Comparison of ENCODE assay signal across 16 cellular contexts in the genomic region with DNA sequence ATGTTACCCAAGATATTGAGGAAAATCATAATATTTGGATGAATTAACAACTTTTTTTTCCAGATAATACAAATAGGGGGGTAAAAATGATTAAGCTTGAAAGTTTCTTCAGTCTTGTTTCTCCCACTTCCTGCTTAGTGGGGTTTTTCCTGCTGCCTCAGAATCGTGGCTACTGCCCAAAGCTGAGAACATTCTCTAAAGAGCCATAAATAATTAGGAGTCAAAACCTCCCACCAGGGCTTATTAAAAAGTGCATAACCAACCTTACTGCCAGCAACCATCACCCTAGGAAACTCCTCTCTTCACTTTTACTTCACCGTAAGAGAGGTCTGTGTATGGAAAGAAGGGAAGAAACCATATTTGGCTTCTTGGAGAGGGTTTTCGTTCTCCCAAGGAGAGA. TPM values are rescaled to one million over a fixed set of nuclear protein-coding genes. Genes with fewer than 3 reads are reported as not detected.
DNase-seq lines count a peak whose midpoint lies in the region; ATAC-seq and TF ChIP-seq lines count a peak whose summit lies in the region.
"Had no signal": no experiment of that assay in that cellular context is flagged by ENCODE, and none has a peak within 500 bp of the region (broad histone marks: within the 10 kb centered on the region; RNA-seq: fewer than 3 reads in every experiment).

No MANE protein-coding gene starts in this region.

- H3F3A ChIP-seq in neural cell (ENCODE audit: insufficient read depth, low read length, poor library complexity, severe bottlenecking) = no peaks in the 10 kb centered on the region

- H2AFZ ChIP-seq in neural cell (ENCODE audit: low read depth, low read length) = no peak overlapping the region

- peaks cover 21% of the 10 kb centered on the region for H3K4me1 Mint-ChIP-seq in endothelial cell (ENCODE audit: unreplicated experiment)
- H3K4me1 Mint-ChIP-seq in activated CD8-positive, alpha-beta memory T cell treated with anti-CD3 and anti-CD28 coated beads, Interleukin-2, amount 10 ng/mL, durations not matched to agents 7 days and 5 days = no peaks in the 10 kb centered on the region
- H3K4me1 Mint-ChIP-seq in T-cell = peaks cover 2 to 5% (median 3%) of the 10 kb centered on the region in 3 donors

- H3K27ac Mint-ChIP-seq in endothelial cell (ENCODE audit: unreplicated experiment) = peak overlapping the region; percentile 79
- H3K27ac Mint-ChIP-seq in activated CD8-positive, alpha-beta memory T cell treated with anti-CD3 and anti-CD28 coated beads, Interleukin-2, amount 10 ng/mL, durations not matched to agents 7 days and 5 days = no peak overlapping the region
- no peak overlapping the region for H3K27ac Mint-ChIP-seq in T-cell

- no peaks in the 10 kb centered on the region for H3K9me2 ChIP-seq in neural cell (ENCODE audit: insufficient read depth, low read length)

- no peak overlapping the region for H3K9ac ChIP-seq in neural cell (ENCODE audit: low read length)

- H3K9me3 Mint-ChIP-seq in endothelial cell (ENCODE audit: unreplicated experiment) (no peaks in the 10 kb centered on the region), T-cell (no peaks in the 10 kb centered on the region)
- no peaks in the 10 kb centered on the region for H3K9me3 Mint-ChIP-seq in activated CD8-positive, alpha-beta memory T cell treated with anti-CD3 and anti-CD28 coated beads, Interleukin-2, amount 10 ng/mL, durations not matched to agents 7 days and 5 days (ENCODE audit: low read depth)
- H3K9me3 Mint-ChIP-seq: naive B cell had no signal

- H3K36me3 Mint-ChIP-seq in endothelial cell (ENCODE audit: low read depth, unreplicated experiment) (peaks cover 2% of the 10 kb centered on the region), T-cell (no peaks in the 10 kb centered on the region)
- H3K36me3 Mint-ChIP-seq in activated CD8-positive, alpha-beta memory T cell treated with anti-CD3 and anti-CD28 coated beads, Interleukin-2, amount 10 ng/mL, durations not matched to agents 7 days and 5 days = no peaks in the 10 kb centered on the region
- H3K36me3 Mint-ChIP-seq: naive B cell had no signal

- no peaks in the 10 kb centered on the region for H4K20me1 ChIP-seq in neural cell (ENCODE audit: insufficient read depth)

- H3K4me3 Mint-ChIP-seq in endothelial cell (ENCODE audit: unreplicated experiment) (no peak overlapping the region), T-cell (no peak overlapping the region)
- no peak overlapping the region for H3K4me3 Mint-ChIP-seq in activated CD8-positive, alpha-beta memory T cell treated with anti-CD3 and anti-CD28 coated beads, Interleukin-2, amount 10 ng/mL, durations not matched to agents 7 days and 5 days
- H3K4me3 Mint-ChIP-seq: naive B cell had no signal

- TF ChIP-seq CTCF in endothelial cell (IDR thresholded peaks at IDR 0.05; ENCODE audit: unreplicated experiment) (no peak), neural cell (IDR thresholded peaks at IDR 0.05; ENCODE audit: poor library complexity, severe bottlenecking) (no peak), GM10266 (IDR thresholded peaks at IDR 0.05; ENCODE audit: control insufficient read depth, insufficient read depth, low read depth, missing control alignments) (no peak)

- H3K27ac ChIP-seq in neural cell (ENCODE audit: low read length) = peak overlapping the region; percentile 69

- POLR2A ChIA-PET in T-cell (lab: Charles Lee) = no interaction called here

- H3K4me3 ChIP-seq in neural cell (ENCODE audit: low read length) = no peak overlapping the region

- H3K4me2 ChIP-seq in neural cell (ENCODE audit: low read length) = no peak overlapping the region

- DNase-seq in A172 (ENCODE audit: low spot score) = peak; percentile 54
- DNase-seq in NCI-H69 (lab: John Stamatoyannopoulos, UW) = peak; percentile 50
- DNase-seq in endothelial cell (ENCODE audit: low spot score) = no peak
- no peak for DNase-seq in activated CD8-positive, alpha-beta memory T cell treated with anti-CD3 and anti-CD28 coated beads, Interleukin-2, amount 10 ng/mL, durations not matched to agents 7 days and 5 days
- no peak for DNase-seq in NK-92 treated with Interleukin-12 subunit alpha and Interleukin-12 subunit beta, amount 100 ng/mL, for 24 hours (lab: John Stamatoyannopoulos, UW)
- no peak for DNase-seq in GM10266 (ENCODE audit: extremely low spot score)
- DNase-seq in T-cell = no peak
- DNase-seq: activated CD4-positive, alpha-beta T cell treated with anti-CD3 and anti-CD28 coated beads for 4 hours; activated effector memory CD4-positive, alpha-beta T cell treated with anti-CD3 and anti-CD28 coated beads, Interleukin-2, amount 50 U/mL, for 16 hours; GF-D8; HCEC 1CT; naive B cell; SIG-M5; stimulated activated CD4-positive, alpha-beta T cell treated with anti-CD3 and anti-CD28 coated beads, Interleukin-1b, Interleukin-23, amount 100 ng/mL, for 48 hours; stimulated activated naive CD4-positive, alpha-beta T cell had no signal

- H3K27me3 Mint-ChIP-seq in endothelial cell (ENCODE audit: unreplicated experiment) = no peaks in the 10 kb centered on the region
- peaks cover 3% of the 10 kb centered on the region for H3K27me3 Mint-ChIP-seq in activated CD8-positive, alpha-beta memory T cell treated with anti-CD3 and anti-CD28 coated beads, Interleukin-2, amount 10 ng/mL, durations not matched to agents 7 days and 5 days
- H3K27me3 Mint-ChIP-seq in T-cell = peaks cover 4 to 8% of the 10 kb centered on the region in 2 donors
- H3K27me3 Mint-ChIP-seq: naive B cell had no signal

- TF ChIP-seq EP300 in neural cell (conservative IDR thresholded peaks at IDR 0.05; ENCODE audit: poor library complexity, severe bottlenecking) = no peak

- H3K36me3 ChIP-seq in neural cell (ENCODE audit: insufficient read depth, low read length) = peaks cover 7% of the 10 kb centered on the region

- no peak for ATAC-seq in activated CD8-positive, alpha-beta memory T cell treated with anti-CD3 and anti-CD28 coated beads, Interleukin-2, amount 10 ng/mL, durations not matched to agents 7 days and 5 days
- no peak for ATAC-seq in T-cell (replicated peaks in 1 of 4)

- no peak for TF ChIP-seq RAD21 in neural cell (conservative IDR thresholded peaks at IDR 0.05)

- no peaks in the 10 kb centered on the region for H3K27me3 ChIP-seq in neural cell (ENCODE audit: insufficient read depth, low read depth, low read length)

- H3K79me2 ChIP-seq in neural cell (replicated peaks; ENCODE audit: insufficient read depth, low read length) = peaks cover 3% of the 10 kb centered on the region

- no peaks in the 10 kb centered on the region for H3K9me3 ChIP-seq in neural cell (ENCODE audit: low read length)

- CTCF ChIA-PET in activated CD8-positive, alpha-beta memory T cell treated with anti-CD3 and anti-CD28 coated beads, Interleukin-2, amount 10 ng/mL, durations not matched to agents 7 days and 5 days (lab: Charles Lee) = no interaction called here
- CTCF ChIA-PET in T-cell (lab: Charles Lee) = no interaction called here

TF ChIP-seq in neural cell, 6 proteins besides CTCF, POLR2A, EP300 and RAD21:
- TF ChIP-seq POLR2AphosphoS5 (IDR thresholded peaks at IDR 0.05) (no peak), TAF1 (IDR thresholded peaks at IDR 0.05; ENCODE audit: low read depth) (no peak), MXI1 (conservative IDR thresholded peaks at IDR 0.05; ENCODE audit: poor library complexity, severe bottlenecking) (no peak), SMC3 (conservative IDR thresholded peaks at IDR 0.05; ENCODE audit: poor library complexity) (no peak), REST (IDR thresholded peaks at IDR 0.05; ENCODE audit: borderline replicate concordance) (no peak), EZH2 (IDR thresholded peaks at IDR 0.05; ENCODE audit: borderline replicate concordance, insufficient read depth, low read length, poor library complexity, severe bottlenecking) (no peak)

RNA-seq across cellular contexts. Expression of gene LCA5, which starts 9.0 kb away (rescaled TPM):
- total RNA-seq in A172 (2014; rRNA removed; shearing (Covaris generic)) = 1.7 and 2.1 TPM in 2 replicates
- 3.6 TPM for total RNA-seq in endothelial cell (ENCODE audit: unreplicated experiment)
- 11.5 and 13.2 TPM in 2 replicates for polyA plus RNA-seq in neural cell
- 30.4 and 35.1 TPM in 2 replicates for polyA minus RNA-seq in neural cell
- under 1 TPM in 1 of 2 experiments, not detected in 1; 0.16 TPM for total RNA-seq in activated CD8-positive, alpha-beta memory T cell treated with anti-CD3 and anti-CD28 coated beads, Interleukin-2, amount 10 ng/mL, durations not matched to agents 7 days and 5 days
- under 1 TPM; 0.15 to 0.54 (median 0.21) TPM for total RNA-seq in T-cell

Comparison
In these comparisons a context has a peak if more than half of its experiments do, and no peak if none do; other contexts are left out.
1. DNase-seq: peak in A172 (single experiment) and NCI-H69 (single experiment); none in endothelial cell (single experiment), activated CD8-positive, alpha-beta memory T cell treated with anti-CD3 and anti-CD28 coated beads, Interleukin-2, amount 10 ng/mL, durations not matched to agents 7 days and 5 days (single experiment), NK-92 treated with Interleukin-12 subunit alpha and Interleukin-12 subunit beta, amount 100 ng/mL, for 24 hours (single experiment), GM10266 (single experiment) and T-cell (0 of 34).